ENCODE assay signal across 1 cellular context in the genomic region with DNA sequence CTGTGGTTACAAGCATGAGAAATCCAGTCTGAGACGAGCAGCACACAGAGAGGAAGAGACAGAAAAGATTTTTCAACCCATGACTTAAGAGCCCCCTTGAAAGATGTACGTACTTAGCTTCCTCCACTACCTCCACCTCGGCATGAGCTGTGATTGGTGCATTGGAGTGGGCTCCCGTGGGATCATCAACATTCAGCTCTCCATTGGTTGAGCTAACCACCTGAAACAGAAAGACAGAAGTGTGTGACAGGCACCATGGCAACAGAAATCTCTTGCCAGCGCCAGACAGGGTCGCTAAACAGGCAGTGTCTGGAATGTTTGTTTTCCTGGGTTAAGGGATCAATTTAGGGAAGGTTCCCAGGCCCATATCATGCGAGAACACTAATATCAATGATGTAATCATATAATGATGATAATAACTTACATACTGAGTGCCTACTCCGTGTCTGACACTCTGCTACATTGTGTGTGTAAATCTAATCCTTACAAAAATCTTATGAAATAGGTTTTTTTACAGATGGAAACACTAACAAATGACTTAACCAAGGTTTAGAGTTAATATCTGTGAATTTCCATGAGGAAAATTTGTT.
TF ChIP-seq lines count a peak whose summit lies in the region.

No MANE protein-coding gene starts in this region.

TF ChIP-seq in GM12878, 131 proteins besides CTCF, POLR2A, EP300 and RAD21 (continued from another document):
- TF ChIP-seq, protein P1, sequence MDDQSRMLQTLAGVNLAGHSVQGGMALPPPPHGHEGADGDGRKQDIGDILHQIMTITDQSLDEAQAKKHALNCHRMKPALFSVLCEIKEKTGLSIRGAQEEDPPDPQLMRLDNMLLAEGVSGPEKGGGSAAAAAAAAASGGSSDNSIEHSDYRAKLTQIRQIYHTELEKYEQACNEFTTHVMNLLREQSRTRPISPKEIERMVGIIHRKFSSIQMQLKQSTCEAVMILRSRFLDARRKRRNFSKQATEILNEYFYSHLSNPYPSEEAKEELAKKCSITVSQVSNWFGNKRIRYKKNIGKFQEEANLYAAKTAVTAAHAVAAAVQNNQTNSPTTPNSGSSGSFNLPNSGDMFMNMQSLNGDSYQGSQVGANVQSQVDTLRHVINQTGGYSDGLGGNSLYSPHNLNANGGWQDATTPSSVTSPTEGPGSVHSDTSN (IDR thresholded peaks at IDR 0.05; ENCODE audit: insufficient replicate concordance, low read depth, low read length), result peak; percentile 57
- no peak for TF ChIP-seq FOXM1 (IDR thresholded peaks at IDR 0.05; ENCODE audit: low read depth, low read length)
- no peak for TF ChIP-seq SMAD1 (IDR thresholded peaks at IDR 0.05; ENCODE audit: low read depth, partially characterized antibody)
- peak; percentile 11; the same call in 1 of the 2 replicates for TF ChIP-seq SPI1 (IDR thresholded peaks at IDR 0.05; ENCODE audit: borderline replicate concordance, insufficient read depth, low read depth, low read length)
- TF ChIP-seq, protein P2, sequence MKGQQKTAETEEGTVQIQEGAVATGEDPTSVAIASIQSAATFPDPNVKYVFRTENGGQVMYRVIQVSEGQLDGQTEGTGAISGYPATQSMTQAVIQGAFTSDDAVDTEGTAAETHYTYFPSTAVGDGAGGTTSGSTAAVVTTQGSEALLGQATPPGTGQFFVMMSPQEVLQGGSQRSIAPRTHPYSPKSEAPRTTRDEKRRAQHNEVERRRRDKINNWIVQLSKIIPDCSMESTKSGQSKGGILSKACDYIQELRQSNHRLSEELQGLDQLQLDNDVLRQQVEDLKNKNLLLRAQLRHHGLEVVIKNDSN (IDR thresholded peaks at IDR 0.05; ENCODE audit: borderline replicate concordance, extremely low read length, insufficient read depth, low read depth, low read length), result no peak
- TF ChIP-seq ATF7 (IDR thresholded peaks at IDR 0.05; ENCODE audit: low read depth), result peak; percentile 51; the same call in 1 of the 2 replicates
- no peak for TF ChIP-seq FOS (IDR thresholded peaks at IDR 0.05; ENCODE audit: borderline replicate concordance, extremely low read depth, insufficient read length)
- no peak for TF ChIP-seq IKZF1 (conservative IDR thresholded peaks at IDR 0.05)
- peak; percentile 66 for TF ChIP-seq MEF2B (IDR thresholded peaks at IDR 0.05; ENCODE audit: partially characterized antibody, poor library complexity, severe bottlenecking)
- peak; percentile 70; the same call in 1 of the 2 replicates for TF ChIP-seq RFX5 (IDR thresholded peaks at IDR 0.05; ENCODE audit: low read depth, low read length)
- peak; percentile 72; the same call in 1 of the 2 replicates for TF ChIP-seq BMI1 (IDR thresholded peaks at IDR 0.05; ENCODE audit: borderline replicate concordance)
- peak; percentile 37 for TF ChIP-seq SP1 (IDR thresholded peaks at IDR 0.05; ENCODE audit: low read depth, low read length)
- no peak for TF ChIP-seq CBX5 (IDR thresholded peaks at IDR 0.05; ENCODE audit: low read depth)
- TF ChIP-seq, protein P3, sequence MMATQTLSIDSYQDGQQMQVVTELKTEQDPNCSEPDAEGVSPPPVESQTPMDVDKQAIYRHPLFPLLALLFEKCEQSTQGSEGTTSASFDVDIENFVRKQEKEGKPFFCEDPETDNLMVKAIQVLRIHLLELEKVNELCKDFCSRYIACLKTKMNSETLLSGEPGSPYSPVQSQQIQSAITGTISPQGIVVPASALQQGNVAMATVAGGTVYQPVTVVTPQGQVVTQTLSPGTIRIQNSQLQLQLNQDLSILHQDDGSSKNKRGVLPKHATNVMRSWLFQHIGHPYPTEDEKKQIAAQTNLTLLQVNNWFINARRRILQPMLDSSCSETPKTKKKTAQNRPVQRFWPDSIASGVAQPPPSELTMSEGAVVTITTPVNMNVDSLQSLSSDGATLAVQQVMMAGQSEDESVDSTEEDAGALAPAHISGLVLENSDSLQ (IDR thresholded peaks at IDR 0.05), result peak; percentile 89
- TF ChIP-seq, protein P4, sequence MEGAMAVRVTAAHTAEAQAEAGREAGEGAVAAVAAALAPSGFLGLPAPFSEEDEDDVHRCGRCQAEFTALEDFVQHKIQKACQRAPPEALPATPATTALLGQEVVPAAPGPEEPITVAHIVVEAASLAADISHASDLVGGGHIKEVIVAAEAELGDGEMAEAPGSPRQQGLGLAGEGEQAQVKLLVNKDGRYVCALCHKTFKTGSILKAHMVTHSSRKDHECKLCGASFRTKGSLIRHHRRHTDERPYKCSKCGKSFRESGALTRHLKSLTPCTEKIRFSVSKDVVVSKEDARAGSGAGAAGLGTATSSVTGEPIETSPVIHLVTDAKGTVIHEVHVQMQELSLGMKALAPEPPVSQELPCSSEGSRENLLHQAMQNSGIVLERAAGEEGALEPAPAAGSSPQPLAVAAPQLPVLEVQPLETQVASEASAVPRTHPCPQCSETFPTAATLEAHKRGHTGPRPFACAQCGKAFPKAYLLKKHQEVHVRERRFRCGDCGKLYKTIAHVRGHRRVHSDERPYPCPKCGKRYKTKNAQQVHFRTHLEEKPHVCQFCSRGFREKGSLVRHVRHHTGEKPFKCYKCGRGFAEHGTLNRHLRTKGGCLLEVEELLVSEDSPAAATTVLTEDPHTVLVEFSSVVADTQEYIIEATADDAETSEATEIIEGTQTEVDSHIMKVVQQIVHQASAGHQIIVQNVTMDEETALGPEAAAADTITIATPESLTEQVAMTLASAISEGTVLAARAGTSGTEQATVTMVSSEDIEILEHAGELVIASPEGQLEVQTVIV (IDR thresholded peaks at IDR 0.05; ENCODE audit: borderline replicate concordance, partially characterized antibody), result no peak
